15 cellular contexts compared by ENCODE assay signal in the genomic region with DNA sequence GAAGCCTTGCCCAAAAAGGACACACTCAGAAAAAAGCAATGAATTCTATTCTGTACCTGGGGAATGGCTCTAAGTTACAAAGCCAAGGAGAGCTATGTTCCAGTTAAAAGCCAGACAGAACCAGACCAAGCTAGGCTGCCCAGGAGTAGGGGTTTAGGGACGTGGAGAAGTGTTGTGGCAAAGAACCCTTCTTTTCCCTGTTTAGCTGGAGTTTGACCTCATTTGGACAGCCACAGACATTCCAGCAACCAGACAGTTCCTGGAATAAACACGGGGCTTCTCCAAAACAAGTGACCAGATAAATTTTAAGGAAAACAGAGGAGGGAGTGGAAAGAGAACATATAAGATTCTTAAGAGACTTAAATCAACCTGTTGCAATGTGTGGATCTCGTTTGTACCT.
"Had no signal": no experiment of that assay in that cellular context is flagged by ENCODE, and none has a peak within 500 bp of the region (broad histone marks: within the 10 kb centered on the region; RNA-seq: fewer than 3 reads in every experiment).

No MANE protein-coding gene starts in this region.

- H3K4me3 ChIP-seq: cardiac muscle cell, lower lobe of right lung, sigmoid colon, vagina had no signal

- DNase-seq: activated CD4-positive, alpha-beta T cell treated with anti-CD3 and anti-CD28 coated beads, Interleukin-2, amount 50 U/mL, for 4 hours; activated T-cell treated with anti-CD3 and anti-CD28 coated beads, Interleukin-2, amount 50 U/mL, for 1 hour; lower lobe of right lung; naive thymus-derived CD4-positive, alpha-beta T cell; stimulated activated CD4-positive, alpha-beta T cell treated with anti-CD3 and anti-CD28 coated beads, Interleukin-12 subunit alpha, Interleukin-12 subunit beta, amount 100 ng/mL, for 4 hours; stimulated activated CD4-positive, alpha-beta T cell treated with anti-CD3 and anti-CD28 coated beads, Interleukin-2, amount 100 ng/mL, for 48 hours; stimulated activated CD8-positive, alpha-beta memory T cell treated with anti-CD3 and anti-CD28 coated beads, Interleukin-4, amount 100 ng/mL, for 48 hours; stimulated activated naive CD8-positive, alpha-beta T cell treated with anti-CD3 and anti-CD28 coated beads, Interleukin-15, amount 100 ng/mL, for 72 hours had no signal

- H3K27me3 ChIP-seq: cardiac muscle cell, neutrophil, sigmoid colon, vagina had no signal

- H3K27ac Mint-ChIP-seq: stimulated activated naive CD8-positive, alpha-beta T cell treated with anti-CD3 and anti-CD28 coated beads, Interleukin-15, amount 100 ng/mL, for 72 hours had no signal

- H3K4me1 Mint-ChIP-seq: stimulated activated naive CD8-positive, alpha-beta T cell treated with anti-CD3 and anti-CD28 coated beads, Interleukin-15, amount 100 ng/mL, for 72 hours had no signal

- H3K4me3 Mint-ChIP-seq: naive thymus-derived CD4-positive, alpha-beta T cell; stimulated activated naive CD8-positive, alpha-beta T cell treated with anti-CD3 and anti-CD28 coated beads, Interleukin-15, amount 100 ng/mL, for 72 hours had no signal

- H3K27ac ChIP-seq: cardiac muscle cell, lower lobe of right lung, neutrophil, vagina had no signal

- H3K27me3 Mint-ChIP-seq: naive thymus-derived CD4-positive, alpha-beta T cell; stimulated activated naive CD8-positive, alpha-beta T cell treated with anti-CD3 and anti-CD28 coated beads, Interleukin-15, amount 100 ng/mL, for 72 hours had no signal

- H3K36me3 ChIP-seq: cardiac muscle cell, lower lobe of right lung, sigmoid colon, vagina had no signal

- H3K9me3 ChIP-seq: lower lobe of right lung, neutrophil, sigmoid colon, vagina had no signal

- H3K9me3 Mint-ChIP-seq: activated naive CD4-positive, alpha-beta T cell treated with anti-CD3 and anti-CD28 coated beads, Interleukin-2, amount 50 U/mL, for 72 hours; naive thymus-derived CD4-positive, alpha-beta T cell; stimulated activated naive CD8-positive, alpha-beta T cell treated with anti-CD3 and anti-CD28 coated beads, Interleukin-15, amount 100 ng/mL, for 72 hours had no signal

- H3K4me1 ChIP-seq: sigmoid colon, vagina had no signal

- FAIRE-seq: frontal cortex had no signal

- ATAC-seq: activated CD4-positive, CD25-positive, alpha-beta regulatory T cell treated with anti-CD3 and anti-CD28 coated beads, Interleukin-2, amount 50 U/mL, for 24 hours; activated naive CD4-positive, alpha-beta T cell treated with anti-CD3 and anti-CD28 coated beads, Interleukin-2, amount 50 U/mL, for 72 hours; naive thymus-derived CD4-positive, alpha-beta T cell; stimulated activated naive CD8-positive, alpha-beta T cell treated with anti-CD3 and anti-CD28 coated beads, Interleukin-15, amount 100 ng/mL, for 72 hours had no signal
